22 cellular contexts compared by ENCODE assay signal in the genomic region with DNA sequence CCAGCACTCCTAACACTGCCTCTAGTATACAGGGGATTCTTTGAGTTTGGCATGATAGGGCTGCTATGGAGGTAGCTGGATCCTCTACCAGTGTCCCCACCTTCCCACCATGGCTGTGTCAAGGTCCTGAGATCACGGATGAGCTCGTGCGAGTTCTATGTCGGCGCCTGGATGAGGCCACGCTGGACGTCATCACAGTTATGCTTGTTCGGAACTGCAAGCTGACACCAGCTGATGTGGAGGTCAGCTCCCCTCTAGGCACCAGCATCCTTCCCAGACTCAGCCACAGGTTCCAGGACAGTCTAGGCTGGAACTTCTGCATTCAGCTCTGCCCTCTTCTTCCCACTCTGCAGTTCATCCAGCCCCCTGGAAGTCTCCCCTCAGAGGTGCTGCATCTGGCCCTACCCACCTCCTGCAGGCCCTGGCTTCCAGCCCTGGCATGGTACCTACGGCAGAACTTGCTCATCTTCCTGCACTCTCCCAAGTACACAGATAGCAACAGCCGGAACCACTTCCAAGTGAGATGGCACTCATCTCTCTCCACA. TPM values are rescaled to one million over a fixed set of nuclear protein-coding genes. Genes with fewer than 3 reads are reported as not detected.
DNase-seq lines count a peak whose midpoint lies in the region; ATAC-seq, FAIRE-seq and TF ChIP-seq lines count a peak whose summit lies in the region.
"Had no signal": no experiment of that assay in that cellular context is flagged by ENCODE, and none has a peak within 500 bp of the region (broad histone marks: within the 10 kb centered on the region; RNA-seq: fewer than 3 reads in every experiment).

No MANE protein-coding gene starts in this region.

- H4K20me1 ChIP-seq in IMR-90 (ENCODE audit: insufficient read depth, low read length), result no peaks in the 10 kb centered on the region; the same call in 1 of the 2 replicates

- peak overlapping the region; percentile 27 for H2AFZ ChIP-seq in IMR-90 (replicated peaks; ENCODE audit: low read length, poor library complexity)

- CTCF ChIA-PET in IMR-90 (lab: Yijun Ruan, JAX), result no interaction called here

- WGBS in IMR-90 (ENCODE audit: extremely low coverage in 2 of 2, insufficient read length in 1 of 2), 2 experiments, result 94% methylated on average over 10 of the region's 10 CpGs; no CpG with 5 or more reads in 1 of the 2 experiments
- WGBS in sigmoid colon, 2 donors, result 95 to 96% methylated on average over 10 of the region's 10 CpGs

- H3K27ac ChIP-seq in IMR-90 (ENCODE audit: insufficient read depth, low read length), result no peak overlapping the region
- no peak overlapping the region for H3K27ac ChIP-seq in kidney (ENCODE audit: low read depth in 2 of 2, low read length in 2 of 2)
- H3K27ac ChIP-seq in sigmoid colon, result no peak overlapping the region
- H3K27ac ChIP-seq: 22Rv1, HL-60 had no signal

- H2BK5ac ChIP-seq in IMR-90 (ENCODE audit: low read depth, low read length, poor library complexity, severe bottlenecking), result no peak overlapping the region

- H3K36me3 Mint-ChIP-seq in activated CD4-positive, alpha-beta T cell treated with anti-CD3 and anti-CD28 coated beads, Interleukin-2, amount 10 ng/mL, durations not matched to agents 24 days and 14 days (ENCODE audit: low read depth), result peaks cover 39% of the 10 kb centered on the region
- H3K36me3 Mint-ChIP-seq: IgD-negative memory B cell had no signal

- H3K9ac ChIP-seq in IMR-90 (ENCODE audit: low read depth, low read length) (no peak overlapping the region), kidney (ENCODE audit: low read length in 2 of 2) (no peak overlapping the region)

- peaks cover 7% of the 10 kb centered on the region for H3K4me1 Mint-ChIP-seq in activated CD4-positive, alpha-beta T cell treated with anti-CD3 and anti-CD28 coated beads, Interleukin-2, amount 10 ng/mL, durations not matched to agents 24 days and 14 days
- H3K4me1 Mint-ChIP-seq: CD14-positive monocyte, IgD-negative memory B cell had no signal

- H4K8ac ChIP-seq in IMR-90 (ENCODE audit: low read depth in 2 of 2, low read length in 2 of 2), result no peak overlapping the region

- in situ Hi-C loops in IMR-90 (cut with MboI; ENCODE audit: low sequenced_read_pairs), result no loop called here

- H3K79me1 ChIP-seq in IMR-90 (ENCODE audit: low read depth in 1 of 2, low read length in 2 of 2), result no peaks in the 10 kb centered on the region

- no peak for TF ChIP-seq POLR2A in IMR-90 (IDR thresholded peaks at IDR 0.05; ENCODE audit: low read depth, low read length)
- no peak for TF ChIP-seq POLR2A in sigmoid colon (IDR thresholded peaks at IDR 0.05)

- H2AK5ac ChIP-seq in IMR-90 (ENCODE audit: low read depth, low read length), result no peak overlapping the region

- H3K56ac ChIP-seq in IMR-90 (ENCODE audit: extremely low read depth, insufficient read depth, low read length), result no peak overlapping the region

- H3K36me3 ChIP-seq in IMR-90 (ENCODE audit: control insufficient read depth, insufficient read depth, low read length) (peaks cover 72% of the 10 kb centered on the region), kidney (ENCODE audit: control insufficient read depth in 1 of 2, insufficient read depth in 2 of 2, low read length in 2 of 2) (peaks cover 43 to 73% of the 10 kb centered on the region in 2 donors), sigmoid colon (peaks cover 23 to 83% (median 38%) of the 10 kb centered on the region in 4 donors)

- H2BK120ac ChIP-seq in IMR-90 (ENCODE audit: low read depth, low read length), result no peak overlapping the region

- H3K9me1 ChIP-seq in IMR-90 (ENCODE audit: insufficient read depth, low read length), result peaks cover 9% of the 10 kb centered on the region

- no peak for TF ChIP-seq EP300 in sigmoid colon (IDR thresholded peaks at IDR 0.05)

- H2BK15ac ChIP-seq in IMR-90 (ENCODE audit: low read depth, low read length), result no peak overlapping the region

- FAIRE-seq in kidney (lab: Jason Lieb, UNC), result no peak

- H3K9me3 ChIP-seq in IMR-90 (ENCODE audit: control insufficient read depth, insufficient read depth, low read length) (no peaks in the 10 kb centered on the region), kidney (ENCODE audit: control insufficient read depth in 1 of 2, low read length in 2 of 2) (no peaks in the 10 kb centered on the region), sigmoid colon (no peaks in the 10 kb centered on the region)
- H3K9me3 ChIP-seq: MG63 had no signal

- no peak for ATAC-seq in IMR-90 (ENCODE audit: low read depth)
- ATAC-seq: PC-3 had no signal

- no peak overlapping the region for H3K4me3 ChIP-seq in IMR-90 (ENCODE audit: insufficient read depth, low read depth, low read length)
- H3K4me3 ChIP-seq in kidney (ENCODE audit: low read length in 2 of 2), result no peak overlapping the region
- no peak overlapping the region for H3K4me3 ChIP-seq in sigmoid colon
- H3K4me3 ChIP-seq: MG63 had no signal

- no peak overlapping the region for H4K91ac ChIP-seq in IMR-90 (ENCODE audit: insufficient read depth, low read depth, low read length)

- peaks cover 2% of the 10 kb centered on the region; the same call in 1 of the 2 replicates for H3K4me1 ChIP-seq in IMR-90 (ENCODE audit: control insufficient read depth, insufficient read depth, low read length)
- peaks cover 6 to 10% of the 10 kb centered on the region in 2 donors for H3K4me1 ChIP-seq in kidney (ENCODE audit: control insufficient read depth in 1 of 2, insufficient read depth in 1 of 2, low read depth in 1 of 2, low read length in 2 of 2)
- peaks cover 0 to 20% (median 14%) of the 10 kb centered on the region in 4 donors for H3K4me1 ChIP-seq in sigmoid colon

- no peaks in the 10 kb centered on the region for H3K9me3 Mint-ChIP-seq in activated CD4-positive, alpha-beta T cell treated with anti-CD3 and anti-CD28 coated beads, Interleukin-2, amount 10 ng/mL, durations not matched to agents 24 days and 14 days
- H3K9me3 Mint-ChIP-seq: IgD-negative memory B cell had no signal

- no peak overlapping the region for H3K4ac ChIP-seq in IMR-90 (ENCODE audit: low read depth, low read length)

- peak; percentile 15 for DNase-seq in activated CD4-positive, CD25-positive, alpha-beta regulatory T cell treated with anti-CD3 and anti-CD28 coated beads, Interleukin-2, amount 50 U/mL, for 72 hours
- DNase-seq in activated CD4-positive, CD25-positive, alpha-beta regulatory T cell (lab: John Stamatoyannopoulos, UW), result no peak
- DNase-seq in IMR-90, result no peak
- peak; percentile 39 for DNase-seq in kidney
- DNase-seq in sigmoid colon, result peak; percentile 52
- no peak for DNase-seq in activated CD4-positive, alpha-beta T cell treated with anti-CD3 and anti-CD28 coated beads, Interleukin-2, amount 10 ng/mL, durations not matched to agents 24 days and 14 days
- DNase-seq in DMS114 treated with DMSO at 0.1 percent for 48 hours (lab: John Stamatoyannopoulos, UW; ENCODE audit: unreplicated experiment), result no peak
- no peak for DNase-seq in HuH-7 (ENCODE audit: low spot score)
- DNase-seq: DMS79 treated with DMSO at 0.1 percent for 48 hours, Karpas-422, MG63, NCI-H1092, NCI-H1436 treated with DMSO at 0.1 percent for 48 hours, NCI-H2029, NCI-H345, NCI-H524 treated with DMSO at 0.1 percent for 48 hours, PC-3, RPMI8226 had no signal

- H3K23ac ChIP-seq in IMR-90 (ENCODE audit: low read depth, low read length), result no peak overlapping the region

- no peaks in the 10 kb centered on the region for H3K27me3 Mint-ChIP-seq in activated CD4-positive, alpha-beta T cell treated with anti-CD3 and anti-CD28 coated beads, Interleukin-2, amount 10 ng/mL, durations not matched to agents 24 days and 14 days
- H3K27me3 Mint-ChIP-seq: IgD-negative memory B cell had no signal

- intact Hi-C loops in IMR-90 (cut with micrococcal nuclease) (no loop called here), kidney (cut with DNase I) (no loop called here), sigmoid colon (cut with DNase I) (no loop called here)
- intact Hi-C loops in activated CD4-positive, alpha-beta T cell treated with anti-CD3 and anti-CD28 coated beads, Interleukin-2, amount 10 ng/mL, durations not matched to agents 24 days and 14 days (cut with micrococcal nuclease), result no loop called here

- H3K27ac Mint-ChIP-seq in activated CD4-positive, alpha-beta T cell treated with anti-CD3 and anti-CD28 coated beads, Interleukin-2, amount 10 ng/mL, durations not matched to agents 24 days and 14 days, result no peak overlapping the region

- H3K4me2 ChIP-seq in IMR-90 (ENCODE audit: low read depth, low read length), result no peak overlapping the region

- TF ChIP-seq CTCF in IMR-90 (conservative IDR thresholded peaks at IDR 0.05; ENCODE audit: low read depth, low read length), result no peak
- TF ChIP-seq CTCF in kidney (IDR thresholded peaks at IDR 0.05; ENCODE audit: borderline replicate concordance, extremely low read depth, insufficient read depth), result no peak
- TF ChIP-seq CTCF in sigmoid colon (IDR thresholded peaks at IDR 0.05), result no peak

- no peak overlapping the region for H2AK9ac ChIP-seq in IMR-90 (replicated peaks; ENCODE audit: low read depth, low read length, poor library complexity)

- no peak for TF ChIP-seq RAD21 in IMR-90 (IDR thresholded peaks at IDR 0.05; ENCODE audit: low read length)

- dilution Hi-C loops in IMR-90 (cut with HindIII; ENCODE audit: low sequenced_read_pairs, unreplicated experiment), result no loop called here

- BruUV-seq in IMR-90 (replicated peaks; lab: Mats Ljungman, UMichigan), result no TSS peak

- POLR2A ChIA-PET in IMR-90 (lab: Charles Lee; ENCODE audit: unreplicated experiment), result no interaction called here

- H3K27me3 ChIP-seq in IMR-90 (ENCODE audit: control insufficient read depth, insufficient read depth, low read length), result no peaks in the 10 kb centered on the region
- H3K27me3 ChIP-seq in sigmoid colon, result no peaks in the 10 kb centered on the region
- H3K27me3 ChIP-seq: MG63 had no signal

- H3K14ac ChIP-seq in IMR-90 (replicated peaks; ENCODE audit: low read depth, low read length), result no peak overlapping the region

- H3K4me3 Mint-ChIP-seq in activated CD4-positive, alpha-beta T cell treated with anti-CD3 and anti-CD28 coated beads, Interleukin-2, amount 10 ng/mL, durations not matched to agents 24 days and 14 days, result no peak overlapping the region
- H3K4me3 Mint-ChIP-seq: CD14-positive monocyte, IgD-negative memory B cell had no signal

- H2BK20ac ChIP-seq in IMR-90 (ENCODE audit: low read depth, low read length), result no peak overlapping the region

- no peak overlapping the region for H4K5ac ChIP-seq in IMR-90 (ENCODE audit: low read depth, low read length)

- H3K18ac ChIP-seq in IMR-90 (ENCODE audit: low read depth, low read length), result no peak overlapping the region

RNA-seq across cellular contexts. Expression of a gene that starts 15.1 kb away (rescaled TPM):
- total RNA-seq in IMR-90 (2012; rRNA removed), result 21.5 and 25.0 TPM in 2 replicates
- 53.7 and 66.7 TPM in 2 replicates for polyA plus RNA-seq in IMR-90 (2012; rRNA removed)
- 46.3 and 63.2 TPM in 2 replicates for polyA plus RNA-seq in IMR-90 (2012; cell fraction: cytosol; rRNA removed)
- 204 and 236 TPM in 2 replicates for polyA plus RNA-seq in IMR-90 (2012; cell fraction: nucleus; rRNA removed; ENCODE audit: low replicate concordance)
- total RNA-seq in kidney, result 50.5 TPM
- polyA plus RNA-seq in kidney (ENCODE audit: insufficient read depth, low read depth, low replicate concordance), result 91.2 TPM
- total RNA-seq in sigmoid colon, result 100 to 1,000 TPM in 1 of 4 donors, 10 to 100 TPM in 3; 65.8 to 104 (median 78.7) TPM
- 10 to 100 TPM; 40.4 to 72.8 (median 55.9) TPM for polyA plus RNA-seq in sigmoid colon
- total RNA-seq in activated CD4-positive, alpha-beta T cell treated with anti-CD3 and anti-CD28 coated beads, Interleukin-2, amount 10 ng/mL, durations not matched to agents 24 days and 14 days, result 14.8 and 15.1 TPM in 2 replicates

RNA-seq across cellular contexts. Expression of a gene that starts 48.9 kb away (rescaled TPM):
- total RNA-seq in IMR-90 (2012; rRNA removed) (9.5 and 9.7 TPM in 2 replicates), kidney (66.8 TPM), sigmoid colon (10 to 100 TPM; 19.1 to 47.4 (median 25.2) TPM)
- polyA plus RNA-seq in IMR-90 (2012; rRNA removed) (14.3 and 15.7 TPM in 2 replicates), kidney (ENCODE audit: insufficient read depth, low read depth, low replicate concordance) (10.4 TPM), sigmoid colon (10 to 100 TPM in 1 of 3 donors, 1 to 10 TPM in 2; 4.6 to 39.2 (median 4.8) TPM)
- 5.1 and 7.2 TPM in 2 replicates for polyA plus RNA-seq in IMR-90 (2012; cell fraction: cytosol; rRNA removed)
- polyA plus RNA-seq in IMR-90 (2012; cell fraction: nucleus; rRNA removed; ENCODE audit: low replicate concordance), result 42.3 and 80.6 TPM in 2 replicates
- total RNA-seq in activated CD4-positive, alpha-beta T cell treated with anti-CD3 and anti-CD28 coated beads, Interleukin-2, amount 10 ng/mL, durations not matched to agents 24 days and 14 days, result 54.0 and 56.2 TPM in 2 replicates

RNA-seq across cellular contexts. Expression of a gene that starts 49.0 kb away (rescaled TPM):
- total RNA-seq in IMR-90 (2012; rRNA removed), result 114 and 120 TPM in 2 replicates
- 53.7 and 61.1 TPM in 2 replicates for polyA plus RNA-seq in IMR-90 (2012; rRNA removed)
- 35.0 and 38.5 TPM in 2 replicates for polyA plus RNA-seq in IMR-90 (2012; cell fraction: cytosol; rRNA removed)
- polyA plus RNA-seq in IMR-90 (2012; cell fraction: nucleus; rRNA removed; ENCODE audit: low replicate concordance), result 37.4 and 89.5 TPM in 2 replicates
- total RNA-seq in kidney, result 36.5 TPM
- polyA plus RNA-seq in kidney (ENCODE audit: insufficient read depth, low read depth, low replicate concordance), result 44.3 TPM
- total RNA-seq in sigmoid colon, result 10 to 100 TPM; 25.3 to 33.4 (median 29.6) TPM
- 10 to 100 TPM; 34.2 to 43.9 (median 36.6) TPM for polyA plus RNA-seq in sigmoid colon
- 39.6 and 45.1 TPM in 2 replicates for total RNA-seq in activated CD4-positive, alpha-beta T cell treated with anti-CD3 and anti-CD28 coated beads, Interleukin-2, amount 10 ng/mL, durations not matched to agents 24 days and 14 days

Comparison
In these comparisons a context has a peak if more than half of its experiments do, and no peak if none do; other contexts are left out.
1. DNase-seq: peak in activated CD4-positive, CD25-positive, alpha-beta regulatory T cell treated with anti-CD3 and anti-CD28 coated beads, Interleukin-2, amount 50 U/mL, for 72 hours (single experiment), kidney (single experiment) and sigmoid colon (single experiment); none in activated CD4-positive, CD25-positive, alpha-beta regulatory T cell (0 of 4), IMR-90 (single experiment), activated CD4-positive, alpha-beta T cell treated with anti-CD3 and anti-CD28 coated beads, Interleukin-2, amount 10 ng/mL, durations not matched to agents 24 days and 14 days (single experiment), DMS114 treated with DMSO at 0.1 percent for 48 hours (single experiment) and HuH-7 (single experiment).